In the genomic region with DNA sequence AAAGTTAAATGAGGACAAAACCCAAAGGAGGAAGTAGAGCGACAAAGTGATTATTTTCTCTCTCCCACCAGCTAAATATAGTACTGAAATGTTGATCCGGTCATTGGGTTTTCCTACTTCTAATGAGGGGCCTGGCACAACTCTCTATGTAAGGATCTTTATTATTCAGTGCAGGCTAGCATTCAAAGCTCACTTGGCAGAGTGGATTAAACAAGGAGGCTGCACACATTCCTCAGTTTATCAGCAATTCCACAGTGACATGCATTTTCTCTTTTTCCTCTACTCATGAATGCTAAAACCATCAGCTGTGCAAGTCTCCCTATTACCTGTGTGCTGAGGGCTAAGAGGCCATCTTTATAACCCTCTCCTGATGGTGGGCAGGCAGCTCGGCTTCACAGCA, we compare ENCODE assay signal across 15 cellular contexts.
"Had no signal": no experiment of that assay in that cellular context is flagged by ENCODE, and none has a peak within 500 bp of the region (broad histone marks: within the 10 kb centered on the region; RNA-seq: fewer than 3 reads in every experiment).

No MANE protein-coding gene starts in this region.

- H3K27ac ChIP-seq: ascending aorta, neural progenitor cell, ovary, spleen, stomach, testis had no signal

- H3K4me3 ChIP-seq: ascending aorta, lung, neural progenitor cell, ovary, spleen, stomach, testis had no signal

- ATAC-seq: activated CD8-positive, alpha-beta memory T cell treated with anti-CD3 and anti-CD28 coated beads, Interleukin-2, amount 10 ng/mL, durations not matched to agents 7 days and 5 days; activated naive CD8-positive, alpha-beta T cell treated with anti-CD3 and anti-CD28 coated beads, Interleukin-2, amount 50 U/mL, for 24 hours; sciatic nerve had no signal

- DNase-seq: activated CD4-positive, alpha-beta memory T cell treated with anti-CD3 and anti-CD28 coated beads for 36 hours; activated CD8-positive, alpha-beta memory T cell treated with anti-CD3 and anti-CD28 coated beads, Interleukin-2, amount 10 ng/mL, durations not matched to agents 7 days and 5 days; activated naive CD4-positive, alpha-beta T cell treated with anti-CD3 and anti-CD28 coated beads for 36 hours; activated naive CD8-positive, alpha-beta T cell treated with anti-CD3 and anti-CD28 coated beads, Interleukin-2, amount 50 U/mL, for 24 hours; activated T-cell treated with anti-CD3 and anti-CD28 coated beads, Interleukin-2, amount 50 U/mL, for 1 hour; midbrain; ovary; spleen; stomach; T-helper 9 cell; testis had no signal
